ENCODE assay signal across 16 cellular contexts in the genomic region with DNA sequence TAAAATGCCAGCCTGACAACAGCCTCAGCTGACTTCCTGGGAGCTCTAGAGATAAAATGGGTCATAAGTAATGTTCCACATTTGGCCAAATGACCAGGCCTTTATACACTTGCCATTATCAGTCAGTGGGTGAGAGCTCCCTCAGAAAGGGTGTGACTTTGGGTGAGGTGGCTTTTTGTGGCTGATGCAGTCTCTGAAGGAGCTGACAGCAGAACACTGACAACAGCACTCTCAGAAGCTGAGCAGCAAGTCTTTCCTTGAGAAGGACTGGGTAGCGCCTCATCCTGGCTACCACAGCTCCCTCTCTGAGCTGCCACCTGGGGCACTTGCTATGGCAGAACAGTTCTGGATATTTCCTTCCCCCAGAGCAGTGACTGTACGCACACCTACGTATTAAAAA.
"Had no signal": no experiment of that assay in that cellular context is flagged by ENCODE, and none has a peak within 500 bp of the region (broad histone marks: within the 10 kb centered on the region; RNA-seq: fewer than 3 reads in every experiment).

No MANE protein-coding gene starts in this region.

- H3K4me3 Mint-ChIP-seq: activated B cell treated with CpG ODN at 0.5 μM for 24 hours; activated naive CD4-positive, alpha-beta T cell treated with anti-CD3 and anti-CD28 coated beads for 36 hours; endodermal cell; mesothelial cell of epicardium; stimulated activated memory B cell treated with anti-CD40 and anti-IgM and Interleukin-4, amounts not matched to agents 10 μg/mL and 1 μg/mL and 100 μg/mL, for 72 hours had no signal

- H3K27me3 ChIP-seq: cardiac muscle cell, gastrocnemius medialis, heart left ventricle, pancreas, sigmoid colon, tibial artery, uterus had no signal

- FAIRE-seq: islet of Langerhans, pancreas had no signal

- H3K4me3 ChIP-seq: cardiac muscle cell, gastrocnemius medialis, heart left ventricle, lung, pancreas, sigmoid colon, tibial artery, uterus had no signal

- H3K27ac ChIP-seq: cardiac muscle cell, gastrocnemius medialis, heart left ventricle, pancreas, sigmoid colon, tibial artery, uterus had no signal

- DNase-seq: activated B cell treated with CpG ODN at 0.5 μM for 24 hours, endodermal cell, gastrocnemius medialis, heart left ventricle, pancreas, sigmoid colon, tibial artery, uterus had no signal

- H3K4me1 ChIP-seq: gastrocnemius medialis, pancreas, sigmoid colon, tibial artery, uterus had no signal

- H3K36me3 ChIP-seq: cardiac muscle cell, gastrocnemius medialis, heart left ventricle, pancreas, sigmoid colon, tibial artery, uterus had no signal

- H3K36me3 Mint-ChIP-seq: mesothelial cell of epicardium; stimulated activated memory B cell treated with anti-CD40 and anti-IgM and Interleukin-4, amounts not matched to agents 10 μg/mL and 1 μg/mL and 100 μg/mL, for 72 hours had no signal

- H3K9me3 ChIP-seq: gastrocnemius medialis, pancreas, sigmoid colon, uterus had no signal

- ATAC-seq: gastrocnemius medialis; heart left ventricle; pancreas; SK-N-SH treated with all-trans-retinoic acid at 6 μM for 48 hours; stimulated activated memory B cell treated with anti-CD40 and anti-IgM and Interleukin-4, amounts not matched to agents 10 μg/mL and 1 μg/mL and 100 μg/mL, for 72 hours had no signal

- H3K27ac Mint-ChIP-seq: activated B cell treated with CpG ODN at 0.5 μM for 24 hours; activated naive CD4-positive, alpha-beta T cell treated with anti-CD3 and anti-CD28 coated beads for 36 hours; activated T-helper 2 cell treated with anti-CD3 and anti-CD28 coated beads, Interferon-gamma antibody, Interleukin-2, Interleukin-4, amounts not matched to agents 10 μg/mL and 5 μg/mL and 100 μg/mL, durations not matched to agents 14 hours and 24 hours and 36 hours; endodermal cell; mesothelial cell of epicardium; stimulated activated memory B cell treated with anti-CD40 and anti-IgM and Interleukin-4, amounts not matched to agents 10 μg/mL and 1 μg/mL and 100 μg/mL, for 72 hours had no signal

- H3K4me1 Mint-ChIP-seq: endodermal cell, mesothelial cell of epicardium had no signal
